Comparison of ENCODE assay signal across 18 cellular contexts in the genomic region with DNA sequence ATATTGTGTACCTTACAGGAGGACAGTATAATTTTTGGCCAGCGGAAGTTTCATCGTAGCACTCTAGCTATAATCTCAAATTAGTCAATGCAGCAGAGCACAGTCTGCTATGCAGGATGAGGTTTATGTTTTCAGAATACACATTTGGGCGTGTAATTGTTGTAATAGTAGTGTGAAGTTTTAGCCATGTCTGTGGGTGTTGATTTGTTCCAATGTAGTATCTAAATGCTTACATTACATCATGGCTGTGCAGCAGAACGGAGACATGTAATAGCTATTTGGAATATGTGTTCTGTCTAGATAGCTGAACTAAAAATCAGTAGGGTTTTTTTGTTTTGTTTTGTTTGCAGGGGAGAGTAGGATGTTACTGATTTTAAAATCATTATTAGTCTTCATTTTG.
A peak's percentile ranks its signal among the peaks of the same experiment; 100 is the strongest.
DNase-seq lines count a peak whose midpoint lies in the region; ATAC-seq and TF ChIP-seq lines count a peak whose summit lies in the region.
"Had no signal": no experiment of that assay in that cellular context is flagged by ENCODE, and none has a peak within 500 bp of the region (broad histone marks: within the 10 kb centered on the region; RNA-seq: fewer than 3 reads in every experiment).

No MANE protein-coding gene starts in this region.

- no peak overlapping the region for H3K4me3 Mint-ChIP-seq in Calu3 (ENCODE audit: low read depth, unreplicated experiment)
- H3K4me3 Mint-ChIP-seq: stimulated activated memory B cell treated with anti-CD40 and anti-IgM and Interleukin-4, amounts not matched to agents 10 μg/mL and 1 μg/mL and 100 μg/mL, for 72 hours had no signal

- peaks cover 8% of the 10 kb centered on the region for H3K9me3 Mint-ChIP-seq in Calu3 (ENCODE audit: low read depth, unreplicated experiment)
- H3K9me3 Mint-ChIP-seq: stimulated activated memory B cell treated with anti-CD40 and anti-IgM and Interleukin-4, amounts not matched to agents 10 μg/mL and 1 μg/mL and 100 μg/mL, for 72 hours had no signal

- CTCF ChIA-PET in Calu3 (lab: Charles Lee): no interaction called here

- no peak for TF ChIP-seq EP300 in suprapubic skin (IDR thresholded peaks at IDR 0.05)

- 74% methylated on average over 4 of the region's 4 CpGs for WGBS in suprapubic skin

- no peak overlapping the region for H3K4me3 ChIP-seq in suprapubic skin
- H3K4me3 ChIP-seq: dorsolateral prefrontal cortex, lung, upper lobe of left lung had no signal

- H3K36me3 ChIP-seq in suprapubic skin: no peaks in the 10 kb centered on the region
- H3K36me3 ChIP-seq: upper lobe of left lung had no signal

- no peaks in the 10 kb centered on the region for H3K4me1 ChIP-seq in suprapubic skin

- BruUV-seq in Calu3 (replicated peaks; lab: Mats Ljungman, UMichigan): no TSS peak

- H3K27ac Mint-ChIP-seq in Calu3 (ENCODE audit: unreplicated experiment): peak overlapping the region; percentile 62
- H3K27ac Mint-ChIP-seq: stimulated activated memory B cell treated with anti-CD40 and anti-IgM and Interleukin-4, amounts not matched to agents 10 μg/mL and 1 μg/mL and 100 μg/mL, for 72 hours had no signal

- H3K4me1 Mint-ChIP-seq in Calu3 (ENCODE audit: low read depth, unreplicated experiment): peaks cover 10% of the 10 kb centered on the region
- H3K4me1 Mint-ChIP-seq: stimulated activated memory B cell treated with anti-CD40 and anti-IgM and Interleukin-4, amounts not matched to agents 10 μg/mL and 1 μg/mL and 100 μg/mL, for 72 hours had no signal

- H3K27ac ChIP-seq in suprapubic skin: no peak overlapping the region
- H3K27ac ChIP-seq: 22Rv1, dorsolateral prefrontal cortex, foreskin keratinocyte, upper lobe of left lung had no signal

- H3K27me3 Mint-ChIP-seq in Calu3 (ENCODE audit: unreplicated experiment): no peaks in the 10 kb centered on the region
- H3K27me3 Mint-ChIP-seq: stimulated activated memory B cell treated with anti-CD40 and anti-IgM and Interleukin-4, amounts not matched to agents 10 μg/mL and 1 μg/mL and 100 μg/mL, for 72 hours had no signal

- no peak for TF ChIP-seq POLR2A in suprapubic skin (IDR thresholded peaks at IDR 0.05)

- DNase-seq in DMS 273 treated with DMSO at 0.1 percent for 48 hours (lab: John Stamatoyannopoulos, UW): peak; percentile 80
- DNase-seq in DMS 273 (lab: John Stamatoyannopoulos, UW; ENCODE audit: unreplicated experiment): no peak
- DNase-seq in Calu3: no peak
- peak; percentile 99 for DNase-seq in SKM-1 treated with dmso at 0.1 percent for 144 hours (lab: John Stamatoyannopoulos, UW; ENCODE audit: unreplicated experiment)
- peak; percentile 21 for DNase-seq in glomerular visceral epithelial cell (ENCODE audit: extremely low spot score)
- no peak for DNase-seq in H4 (ENCODE audit: low spot score)
- no peak for DNase-seq in suprapubic skin (ENCODE audit: low spot score in 2 of 2)
- DNase-seq: activated CD8-positive, alpha-beta memory T cell treated with anti-CD3 and anti-CD28 coated beads for 24 hours; activated effector memory CD4-positive, alpha-beta T cell treated with Interleukin-2 at 50 U/mL for 16 hours; aorta; dorsolateral prefrontal cortex; Right ventricle myocardium superior; upper lobe of left lung had no signal

- no peak for ATAC-seq in HG03469 (IDR thresholded peaks at IDR 0.05; ENCODE audit: unreplicated experiment)
- ATAC-seq: stimulated activated memory B cell treated with anti-CD40 and anti-IgM and Interleukin-4, amounts not matched to agents 10 μg/mL and 1 μg/mL and 100 μg/mL, for 72 hours had no signal

- no peak for TF ChIP-seq CTCF in Calu3 (IDR thresholded peaks at IDR 0.05; ENCODE audit: unreplicated experiment)
- TF ChIP-seq CTCF in suprapubic skin (IDR thresholded peaks at IDR 0.05): no peak

- no peaks in the 10 kb centered on the region for H3K36me3 Mint-ChIP-seq in Calu3 (ENCODE audit: insufficient read depth, unreplicated experiment)
- H3K36me3 Mint-ChIP-seq: stimulated activated memory B cell treated with anti-CD40 and anti-IgM and Interleukin-4, amounts not matched to agents 10 μg/mL and 1 μg/mL and 100 μg/mL, for 72 hours had no signal

- H3K27me3 ChIP-seq in suprapubic skin: peaks cover 34% of the 10 kb centered on the region
- H3K27me3 ChIP-seq: foreskin keratinocyte, upper lobe of left lung had no signal

- no peaks in the 10 kb centered on the region for H3K9me3 ChIP-seq in suprapubic skin
- H3K9me3 ChIP-seq: upper lobe of left lung had no signal

- intact Hi-C loops in Calu3 (cut with micrococcal nuclease; ENCODE audit: unreplicated experiment): no loop called here

Comparison
In these comparisons a context has a peak if more than half of its experiments do, and no peak if none do; other contexts are left out.
1. DNase-seq: peak in DMS 273 treated with DMSO at 0.1 percent for 48 hours (single experiment), SKM-1 treated with dmso at 0.1 percent for 144 hours (single experiment) and glomerular visceral epithelial cell (single experiment); none in DMS 273 (single experiment), Calu3 (single experiment), H4 (single experiment) and suprapubic skin (0 of 2).